8 cellular contexts compared by ENCODE assay signal in genomic region chr2:149806651-149807050, GRCh38.
"Had no signal": no experiment of that assay in that cellular context is flagged by ENCODE, and none has a peak within 500 bp of the region (broad histone marks: within the 10 kb centered on the region; RNA-seq: fewer than 3 reads in every experiment).

No MANE protein-coding gene starts in this region.

- H3K27ac ChIP-seq: GM23248, HL-60 had no signal

- H3K4me1 ChIP-seq: HAP-1 had no signal

- H3K36me3 ChIP-seq: HAP-1 had no signal

- H3K9ac ChIP-seq: GM23248 had no signal

- H2AFZ ChIP-seq: GM23248 had no signal

- H3K4me3 ChIP-seq: GM23248, HAP-1 had no signal

- ATAC-seq: HCT116 had no signal

- DNase-seq: GM23248, GOT3, H7, HFFc6, KG1 had no signal
